In genomic region chr3:189202583-189202982, GRCh38 we compare ENCODE assay signal across 1 cellular context.
TF ChIP-seq lines count a peak whose summit lies in the region.

No MANE protein-coding gene starts in this region.

TF ChIP-seq in H1, 55 proteins besides CTCF, POLR2A, EP300 and RAD21 (continued from another document):
- TF ChIP-seq USF2 (IDR thresholded peaks at IDR 0.05; ENCODE audit: low read length) (no peak), BACH1 (IDR thresholded peaks at IDR 0.05; ENCODE audit: low read length) (no peak), RFX5 (IDR thresholded peaks at IDR 0.05; ENCODE audit: borderline replicate concordance, low read depth, low read length) (no peak), KDM1A (IDR thresholded peaks at IDR 0.05; ENCODE audit: borderline replicate concordance, low read length) (no peak), PHF8 (conservative IDR thresholded peaks at IDR 0.05; ENCODE audit: low read depth, low read length) (no peak), ASH2L (IDR thresholded peaks at IDR 0.05; ENCODE audit: low read length) (no peak), SIRT6 (IDR thresholded peaks at IDR 0.05; ENCODE audit: low read length) (no peak), EGR1 (IDR thresholded peaks at IDR 0.05; ENCODE audit: borderline replicate concordance, low read depth, low read length) (no peak)
